23 cellular contexts compared by ENCODE assay signal in the genomic region with DNA sequence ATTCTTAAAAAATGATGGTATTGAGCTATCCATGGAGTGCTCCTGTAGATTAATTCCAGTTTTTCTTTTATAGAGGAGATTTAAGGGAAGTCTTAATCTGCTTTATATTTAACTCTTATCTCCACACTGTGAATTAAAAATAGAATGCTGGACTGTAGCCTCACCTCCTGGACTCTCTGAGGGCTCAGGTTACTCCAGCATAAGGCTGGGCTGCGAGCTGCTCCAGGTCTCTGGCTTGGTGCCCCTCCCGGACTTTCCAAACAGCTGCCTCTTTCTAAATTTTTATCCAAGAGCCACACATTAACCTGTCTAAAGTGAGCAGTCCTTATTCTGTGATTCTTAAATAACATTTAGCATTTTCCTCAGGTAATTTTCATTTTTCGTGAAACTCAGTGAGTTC.
DNase-seq lines count a peak whose midpoint lies in the region; ATAC-seq and TF ChIP-seq lines count a peak whose summit lies in the region.
"Had no signal": no experiment of that assay in that cellular context is flagged by ENCODE, and none has a peak within 500 bp of the region (broad histone marks: within the 10 kb centered on the region; RNA-seq: fewer than 3 reads in every experiment).

No MANE protein-coding gene starts in this region.

- H3K27ac ChIP-seq in left ventricle myocardium inferior (replicated peaks), result peak overlapping the region; percentile 64
- H3K27ac ChIP-seq in psoas muscle, result peak overlapping the region; percentile 74
- no peak overlapping the region for H3K27ac ChIP-seq in spleen
- H3K27ac ChIP-seq: BLaER1, breast epithelium, esophagus muscularis mucosa, transverse colon had no signal

- no peak for TF ChIP-seq POLR2A in spleen (IDR thresholded peaks at IDR 0.05)

- intact Hi-C loops in left ventricle myocardium inferior (cut with micrococcal nuclease), result no loop called here
- intact Hi-C loops in psoas muscle (cut with DNase I), result no loop called here
- intact Hi-C loops in spleen (cut with DNase I; ENCODE audit: low total_unique reads), result no loop called here

- ATAC-seq in psoas muscle, result peak; percentile 95 to 99 (median 96)
- ATAC-seq: stimulated activated memory B cell treated with anti-CD40 and anti-IgM and Interleukin-4, amounts not matched to agents 10 μg/mL and 1 μg/mL and 100 μg/mL, for 72 hours had no signal

- H3K4me3 ChIP-seq in left ventricle myocardium inferior (no peak overlapping the region), psoas muscle (peak overlapping the region; percentile 31), spleen (no peak overlapping the region)
- H3K4me3 ChIP-seq: BLaER1, breast epithelium, esophagus muscularis mucosa, transverse colon had no signal

- peak; percentile 1 for DNase-seq in NCI-H2196 treated with DMSO at 0.1 percent for 48 hours (lab: John Stamatoyannopoulos, UW; ENCODE audit: unreplicated experiment)
- no peak for DNase-seq in NCI-H2196 (lab: John Stamatoyannopoulos, UW; ENCODE audit: unreplicated experiment)
- peak; percentile 46 for DNase-seq in astrocyte of the hippocampus (ENCODE audit: low read depth, low spot score)
- no peak for DNase-seq in left ventricle myocardium inferior
- DNase-seq in psoas muscle, result peak; percentile 34 to 78
- no peak for DNase-seq in HCEC 1CT
- DNase-seq in spleen, result no peak
- DNase-seq in immature natural killer cell, result no peak
- DNase-seq: activated CD4-positive, CD25-positive, alpha-beta regulatory T cell; activated CD8-positive, alpha-beta memory T cell treated with anti-CD3 and anti-CD28 coated beads for 24 hours; activated naive CD8-positive, alpha-beta T cell treated with anti-CD3 and anti-CD28 coated beads for 36 hours; islet precursor cell; Kasumi-1; natural killer cell; NCI-H1105 treated with DMSO at 0.1 percent for 48 hours; stimulated activated CD4-positive, alpha-beta T cell treated with anti-CD3 and anti-CD28 coated beads, Interleukin-15, amount 100 ng/mL, for 24 hours; transverse colon had no signal

- H3K4me1 ChIP-seq in left ventricle myocardium inferior (peaks cover 24% of the 10 kb centered on the region), psoas muscle (peaks cover 22% of the 10 kb centered on the region), spleen (no peaks in the 10 kb centered on the region)
- H3K4me1 ChIP-seq: BLaER1, breast epithelium, esophagus muscularis mucosa, transverse colon had no signal

- no peaks in the 10 kb centered on the region for H3K36me3 ChIP-seq in left ventricle myocardium inferior
- no peaks in the 10 kb centered on the region for H3K36me3 ChIP-seq in psoas muscle (ENCODE audit: insufficient read depth in 1 of 2, low read depth in 1 of 2)
- H3K36me3 ChIP-seq in spleen, result no peaks in the 10 kb centered on the region
- H3K36me3 ChIP-seq: BLaER1, breast epithelium, esophagus muscularis mucosa, transverse colon had no signal

- no peak overlapping the region for H3K4me3 Mint-ChIP-seq in immature natural killer cell
- H3K4me3 Mint-ChIP-seq: activated naive CD8-positive, alpha-beta T cell treated with anti-CD3 and anti-CD28 coated beads for 36 hours; memory B cell; natural killer cell; stimulated activated memory B cell treated with anti-CD40 and anti-IgM and Interleukin-4, amounts not matched to agents 10 μg/mL and 1 μg/mL and 100 μg/mL, for 72 hours; T-helper 1 cell treated with Interleukin-12 subunit alpha and Interleukin-12 subunit beta and Interleukin-4 antibody, amounts not matched to agents 30 μg/mL and 1 μg/mL, for 36 hours had no signal

- peaks cover 2% of the 10 kb centered on the region in 3 donors for H3K27me3 Mint-ChIP-seq in immature natural killer cell (ENCODE audit: low read depth in 3 of 3)
- H3K27me3 Mint-ChIP-seq: activated naive CD8-positive, alpha-beta T cell treated with anti-CD3 and anti-CD28 coated beads for 36 hours; stimulated activated memory B cell treated with anti-CD40 and anti-IgM and Interleukin-4, amounts not matched to agents 10 μg/mL and 1 μg/mL and 100 μg/mL, for 72 hours had no signal

- TF ChIP-seq CTCF in left ventricle myocardium inferior (IDR thresholded peaks at IDR 0.05; ENCODE audit: borderline replicate concordance) (no peak), psoas muscle (IDR thresholded peaks at IDR 0.05) (no peak), spleen (IDR thresholded peaks at IDR 0.05 in 8 of 11, conservative IDR thresholded peaks at IDR 0.05 in 3 of 11) (no peak)

- H3K27me3 ChIP-seq in left ventricle myocardium inferior (ENCODE audit: low read depth) (no peaks in the 10 kb centered on the region), psoas muscle (ENCODE audit: insufficient read depth in 3 of 3, low read length in 2 of 3) (no peaks in the 10 kb centered on the region), spleen (replicated peaks in 1 of 7) (no peaks in the 10 kb centered on the region)
- H3K27me3 ChIP-seq: BLaER1, breast epithelium, esophagus muscularis mucosa, transverse colon had no signal

- peaks cover 0 to 10% (median 2%) of the 10 kb centered on the region in 6 donors for H3K9me3 Mint-ChIP-seq in immature natural killer cell

- H3K36me3 Mint-ChIP-seq in immature natural killer cell, result no peaks in the 10 kb centered on the region
- H3K36me3 Mint-ChIP-seq: activated naive CD8-positive, alpha-beta T cell treated with anti-CD3 and anti-CD28 coated beads for 36 hours; memory B cell; stimulated activated memory B cell treated with anti-CD40 and anti-IgM and Interleukin-4, amounts not matched to agents 10 μg/mL and 1 μg/mL and 100 μg/mL, for 72 hours had no signal

- H3K4me1 Mint-ChIP-seq in immature natural killer cell, result no peaks in the 10 kb centered on the region
- H3K4me1 Mint-ChIP-seq: activated naive CD8-positive, alpha-beta T cell treated with anti-CD3 and anti-CD28 coated beads for 36 hours; memory B cell; natural killer cell; stimulated activated memory B cell treated with anti-CD40 and anti-IgM and Interleukin-4, amounts not matched to agents 10 μg/mL and 1 μg/mL and 100 μg/mL, for 72 hours had no signal

- H3K27ac Mint-ChIP-seq in immature natural killer cell, result peak overlapping the region in 2 of 6 donors; percentile 60 to 68
- H3K27ac Mint-ChIP-seq: activated naive CD8-positive, alpha-beta T cell treated with anti-CD3 and anti-CD28 coated beads for 36 hours; memory B cell; natural killer cell; stimulated activated memory B cell treated with anti-CD40 and anti-IgM and Interleukin-4, amounts not matched to agents 10 μg/mL and 1 μg/mL and 100 μg/mL, for 72 hours; T-helper 1 cell treated with Interleukin-12 subunit alpha and Interleukin-12 subunit beta and Interleukin-4 antibody, amounts not matched to agents 30 μg/mL and 1 μg/mL, for 36 hours had no signal

- WGBS in psoas muscle, 3 donors, result 26 to 41% (median 36%) methylated on average over 3 of the region's 3 CpGs
- WGBS in spleen, 5 donors, result 77 to 95% (median 86%) methylated on average over 3 of the region's 3 CpGs

- H3K9me3 ChIP-seq in left ventricle myocardium inferior (replicated peaks), result peaks cover 7% of the 10 kb centered on the region
- no peaks in the 10 kb centered on the region for H3K9me3 ChIP-seq in psoas muscle
- H3K9me3 ChIP-seq in spleen, result peaks cover 0 to 13% (median 0%) of the 10 kb centered on the region in 8 donors
- H3K9me3 ChIP-seq: BLaER1, breast epithelium, esophagus muscularis mucosa had no signal

Comparison
In these comparisons a context has a peak if more than half of its experiments do, and no peak if none do; other contexts are left out.
1. DNase-seq: peak in NCI-H2196 treated with DMSO at 0.1 percent for 48 hours (single experiment), astrocyte of the hippocampus (single experiment) and psoas muscle (2 of 2); none in NCI-H2196 (single experiment), left ventricle myocardium inferior (single experiment), HCEC 1CT (single experiment), spleen (single experiment) and immature natural killer cell (0 of 3).
2. H3K27ac ChIP-seq: peak in left ventricle myocardium inferior (single experiment) and psoas muscle (single experiment); none in spleen (0 of 8).